ENCODE assay signal across 1 cellular context in genomic region chr1:64745181-64745985, GRCh38.
TF ChIP-seq lines count a peak whose summit lies in the region.

No MANE protein-coding gene starts in this region.

TF ChIP-seq in H1, 55 proteins besides CTCF, POLR2A, EP300 and RAD21 (continued from another document):
- TF ChIP-seq TBP (IDR thresholded peaks at IDR 0.05; ENCODE audit: low read depth, low read length): peak; percentile 7; the same call in 1 of the 2 replicates
- no peak for TF ChIP-seq CTBP2 (IDR thresholded peaks at IDR 0.05; ENCODE audit: borderline replicate concordance, insufficient read depth, insufficient read length, low read length)
- TF ChIP-seq POU5F1 (IDR thresholded peaks at IDR 0.05; ENCODE audit: low read depth, low read length): no peak
- TF ChIP-seq SRF (IDR thresholded peaks at IDR 0.05; ENCODE audit: low read depth, low read length): no peak
- TF ChIP-seq ASH2L (IDR thresholded peaks at IDR 0.05; ENCODE audit: low read length): peak; percentile 86
- no peak; the same call in 1 of the 2 replicates for TF ChIP-seq MAX (IDR thresholded peaks at IDR 0.05)
- no peak for TF ChIP-seq POLR2AphosphoS5 (IDR thresholded peaks at IDR 0.05; ENCODE audit: low read depth, low read length)
- no peak for TF ChIP-seq MAFK (IDR thresholded peaks at IDR 0.05; ENCODE audit: low read depth, low read length)
- no peak for TF ChIP-seq SIX5 (IDR thresholded peaks at IDR 0.05; ENCODE audit: low read depth, low read length)
- peak; percentile 60 for TF ChIP-seq KDM4A (IDR thresholded peaks at IDR 0.05; ENCODE audit: low read depth, low read length, severe bottlenecking)
- TF ChIP-seq NANOG (IDR thresholded peaks at IDR 0.05; ENCODE audit: insufficient read depth, low read depth, low read length, poor library complexity, severe bottlenecking): no peak
- no peak for TF ChIP-seq JUND (IDR thresholded peaks at IDR 0.05; ENCODE audit: low read length)
- no peak for TF ChIP-seq CEBPB (IDR thresholded peaks at IDR 0.05; ENCODE audit: low read depth, low read length)
- TF ChIP-seq TAF1 (IDR thresholded peaks at IDR 0.05; ENCODE audit: low read depth, low read length): peak; percentile 54
- no peak for TF ChIP-seq TAF7 (optimal IDR thresholded peaks at IDR 0.05; ENCODE audit: borderline replicate concordance, low read depth, low read length)
- no peak for TF ChIP-seq NRF1 (IDR thresholded peaks at IDR 0.05; ENCODE audit: low read depth, low read length)
- TF ChIP-seq BRCA1 (IDR thresholded peaks at IDR 0.05; ENCODE audit: low read depth, low read length): no peak
- no peak for TF ChIP-seq ZNF274 (IDR thresholded peaks at IDR 0.05; ENCODE audit: borderline replicate concordance, extremely low read depth, low read length)
- TF ChIP-seq BCL11A (IDR thresholded peaks at IDR 0.05; ENCODE audit: low read depth in 2 of 2, low read length in 2 of 2): no peak
- TF ChIP-seq KDM5A (IDR thresholded peaks at IDR 0.05; ENCODE audit: low read length): no peak
- no peak for TF ChIP-seq SP1 (IDR thresholded peaks at IDR 0.05; ENCODE audit: low read depth, low read length)
- TF ChIP-seq CBX8 (IDR thresholded peaks at IDR 0.05; ENCODE audit: borderline replicate concordance, low read depth, low read length): no peak
- TF ChIP-seq BACH1 (IDR thresholded peaks at IDR 0.05; ENCODE audit: low read length): no peak
- TF ChIP-seq E2F6 (IDR thresholded peaks at IDR 0.05): peak; percentile 26; the same call in 1 of the 2 replicates
